In genomic region chr17:13597723-13598347, GRCh38 we compare ENCODE assay signal across 8 cellular contexts. TPM values are rescaled to one million over a fixed set of nuclear protein-coding genes. Genes with fewer than 3 reads are reported as not detected.
DNase-seq lines count a peak whose midpoint lies in the region; ATAC-seq, FAIRE-seq and TF ChIP-seq lines count a peak whose summit lies in the region.

No MANE protein-coding gene starts in this region.

- intact Hi-C loops in mucosa of descending colon (cut with DNase I, micrococcal nuclease), result loop anchor here (5.0 to 10.0 kb wide), 2 partner anchors 704 to 1327 kb away; partner anchors contain the start of gene HS3ST3B1 (in 2 of the 2)

- H3K4me1 ChIP-seq in SK-N-SH (ENCODE audit: control insufficient read depth in 1 of 2, insufficient read depth in 2 of 2, low read depth in 1 of 2, low read length in 1 of 2), result peaks cover 3 to 4% of the 10 kb centered on the region in 2 experiments; a peak in 2 of 4 replicates
- peaks cover 3% of the 10 kb centered on the region for H3K4me1 ChIP-seq in mucosa of descending colon (ENCODE audit: low read depth)

- H3K4me2 ChIP-seq in SK-N-SH, result peak overlapping the region; percentile 96

- H3K9me2 ChIP-seq in SK-N-SH, result no peaks in the 10 kb centered on the region

- H3K9ac ChIP-seq in SK-N-SH, result peak overlapping the region; percentile 72; the same call in 1 of the 2 replicates

- H3K79me2 ChIP-seq in SK-N-SH (ENCODE audit: insufficient read depth), result peaks cover 89% of the 10 kb centered on the region

- CTCF ChIA-PET in BJ (lab: Yijun Ruan, JAX) (interaction anchor here (1.0 to 2.7 kb wide), 8 partner anchors 11 to 705 kb away, joined by 3 to 16 read pairs (median 5); no protein-coding TSS in a partner anchor), SK-N-SH (lab: Yijun Ruan, JAX) (interaction anchor here (0.7 to 1.5 kb wide), 13 partner anchors 9 to 707 kb away, joined by 3 to 25 read pairs (median 3); partner anchors contain the start of gene HS3ST3B1)

- TF ChIP-seq RAD21 in SK-N-SH (IDR thresholded peaks at IDR 0.05; ENCODE audit: low read length), result peak; percentile 83

- H3K4me3 ChIP-seq in BJ (ENCODE audit: low read depth, low read length) (no peak overlapping the region), SK-N-SH (ENCODE audit: low read depth in 2 of 2, low read length in 1 of 2) (peak overlapping the region; percentile 66 to 81; a peak in 2 of 4 replicates), mucosa of descending colon (no peak overlapping the region)

- no peaks in the 10 kb centered on the region for H3K36me3 ChIP-seq in BJ (ENCODE audit: control insufficient read depth, insufficient read depth, low read length)
- peaks cover 0 to 9% of the 10 kb centered on the region in 2 experiments for H3K36me3 ChIP-seq in SK-N-SH (replicated peaks in 1 of 2; ENCODE audit: control insufficient read depth in 1 of 2, insufficient read depth in 2 of 2, low read length in 1 of 2)
- no peaks in the 10 kb centered on the region for H3K36me3 ChIP-seq in mucosa of descending colon (ENCODE audit: low read depth)

- no peaks in the 10 kb centered on the region for H4K20me1 ChIP-seq in SK-N-SH (ENCODE audit: insufficient read depth)

- ATAC-seq in mucosa of descending colon, result no peak
- no peak for ATAC-seq in GM18861 (IDR thresholded peaks at IDR 0.05; ENCODE audit: unreplicated experiment)
- ATAC-seq in GM19452 (IDR thresholded peaks at IDR 0.05; ENCODE audit: unreplicated experiment), result no peak

- no peak for DNase-seq in BJ (ENCODE audit: low read depth)
- DNase-seq in GM19239 (ENCODE audit: insufficient read length, low spot score), result peak; percentile 22
- DNase-seq in SK-N-SH, result peak; percentile 54
- peak; percentile 40 for DNase-seq in dedifferentiated amniotic fluid mesenchymal stem cell (ENCODE audit: extremely low spot score)
- peak in 1 of 3 donors; percentile 56 for DNase-seq in mucosa of descending colon
- DNase-seq in cortex of kidney (lab: John Stamatoyannopoulos, UW), result no peak

- no peak overlapping the region for H2AFZ ChIP-seq in SK-N-SH (ENCODE audit: low read depth)

- WGBS in SK-N-SH (ENCODE audit: low lambda C conversion rate), result 7% methylated on average over 3 of the region's 3 CpGs

- TF ChIP-seq CTCF in BJ (IDR thresholded peaks at IDR 0.05; ENCODE audit: insufficient read depth, low read depth, low read length) (peak; percentile 62), SK-N-SH (IDR thresholded peaks at IDR 0.05) (peak; percentile 77), mucosa of descending colon (IDR thresholded peaks at IDR 0.05) (peak; percentile 10)

- H3K9me3 ChIP-seq in SK-N-SH (no peaks in the 10 kb centered on the region), mucosa of descending colon (no peaks in the 10 kb centered on the region)

- no peak for FAIRE-seq in GM19239 (lab: Jason Lieb, UNC)

- H3K27ac ChIP-seq in SK-N-SH (ENCODE audit: low read depth in 2 of 2, low read length in 1 of 2), result peak overlapping the region in 1 of 2 experiments; percentile 69; a peak in 2 of 4 replicates

- TF ChIP-seq EP300 in SK-N-SH (IDR thresholded peaks at IDR 0.05; ENCODE audit: borderline replicate concordance in 1 of 2, low read depth in 1 of 2, low read length in 1 of 2), result no peak

- POLR2A ChIA-PET in BJ (lab: Charles Lee) (no interaction called here), SK-N-SH (lab: Yijun Ruan, JAX) (interaction anchor here (0.6 kb wide), 1 partner anchor 87 kb away, joined by 3 read pairs; no protein-coding TSS in a partner anchor)

- no peaks in the 10 kb centered on the region for H3K27me3 ChIP-seq in BJ (ENCODE audit: control insufficient read depth, insufficient read depth, low read length)
- no peaks in the 10 kb centered on the region for H3K27me3 ChIP-seq in SK-N-SH (ENCODE audit: insufficient read depth)

- H3F3A ChIP-seq in SK-N-SH (replicated peaks; ENCODE audit: insufficient read depth), result peaks cover 34% of the 10 kb centered on the region

TF ChIP-seq in SK-N-SH, 30 proteins besides CTCF, POLR2A, EP300 and RAD21:
- TF ChIP-seq SMC3 (IDR thresholded peaks at IDR 0.05; ENCODE audit: low read depth, low read length) (peak; percentile 65), MXI1 (IDR thresholded peaks at IDR 0.05; ENCODE audit: low read depth, low read length) (no peak), TAF1 (IDR thresholded peaks at IDR 0.05; ENCODE audit: borderline replicate concordance, low read depth, low read length) (peak; percentile 21; the same call in 1 of the 2 replicates)

RNA-seq across cellular contexts. Expression of gene HS3ST3A1, which starts 3.9 kb away (rescaled TPM):
- polyA plus RNA-seq in BJ (2011; rRNA removed), result 4.0 and 7.5 TPM in 2 replicates
- polyA minus RNA-seq in BJ (2011; rRNA and poly(A)+ RNA removed), result 1.5 and 2.3 TPM in 2 replicates
- polyA plus RNA-seq in SK-N-SH (2012; rRNA removed), result 17.1 and 22.6 TPM in 2 replicates
- 8.6 and 16.2 TPM in 2 replicates for polyA plus RNA-seq in SK-N-SH (2012; cell fraction: cytosol; rRNA removed)
- polyA plus RNA-seq in SK-N-SH (2012; cell fraction: nucleus; rRNA removed), result 20.7 and 23.4 TPM in 2 replicates
- 1 to 10 TPM in 1 of 3 donors, under 1 TPM in 1, not detected in 1; 0.65 to 1.2 TPM for total RNA-seq in mucosa of descending colon

Comparison
In these comparisons a context has a peak if more than half of its experiments do, and no peak if none do; other contexts are left out.
1. DNase-seq: peak in GM19239 (single experiment), SK-N-SH (single experiment) and dedifferentiated amniotic fluid mesenchymal stem cell (single experiment); none in BJ (single experiment) and cortex of kidney (single experiment).
2. H3K4me3 ChIP-seq: peak in SK-N-SH (2 of 2); none in BJ (single experiment) and mucosa of descending colon (single experiment).
3. CTCF ChIP-seq: peak in every context shown above with its lines; median percentile 77 in SK-N-SH; 62 in BJ; 10 in mucosa of descending colon.